28 cellular contexts compared by ENCODE assay signal in the genomic region with DNA sequence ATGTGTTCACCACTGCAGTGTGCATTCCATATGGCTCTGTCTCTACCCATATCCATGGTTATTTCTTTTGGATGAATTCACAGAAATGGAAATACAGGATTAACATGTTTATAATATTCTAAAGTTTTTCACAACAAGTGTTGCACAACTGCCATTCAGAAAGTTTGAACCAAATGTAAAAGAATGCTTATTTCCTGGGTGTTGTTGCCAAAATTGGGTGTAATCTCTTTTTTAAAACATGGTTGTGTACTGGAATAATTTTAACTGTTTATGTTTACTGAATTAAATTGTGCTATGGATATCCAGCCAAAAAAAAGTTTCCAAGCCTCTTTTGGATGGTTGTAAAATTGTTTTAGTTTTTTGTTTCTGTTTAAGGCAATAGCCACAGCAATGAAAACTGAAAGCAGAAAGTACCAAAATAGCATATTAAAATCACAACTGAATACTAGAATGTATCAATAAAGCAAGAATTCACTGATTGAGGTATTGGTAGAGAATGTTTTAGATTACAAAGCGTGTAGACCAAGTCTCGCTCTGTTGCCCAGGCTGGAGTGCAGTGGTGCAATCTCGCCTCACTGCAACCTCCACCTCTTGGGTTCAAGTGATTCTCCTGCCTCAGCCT. TPM values are rescaled to one million over a fixed set of nuclear protein-coding genes. Genes with fewer than 3 reads are reported as not detected.
DNase-seq lines count a peak whose midpoint lies in the region; ATAC-seq and TF ChIP-seq lines count a peak whose summit lies in the region.
"Had no signal": no experiment of that assay in that cellular context is flagged by ENCODE, and none has a peak within 500 bp of the region (broad histone marks: within the 10 kb centered on the region; RNA-seq: fewer than 3 reads in every experiment).

No MANE protein-coding gene starts in this region.

- 97% methylated on average over 3 of the region's 3 CpGs for WGBS in right cardiac atrium

- intact Hi-C loops in cardiac septum (cut with DNase I), result no loop called here
- intact Hi-C loops in right cardiac atrium (cut with DNase I), result no loop called here

- ATAC-seq in HG02759 (IDR thresholded peaks at IDR 0.05; ENCODE audit: unreplicated experiment), result peak; percentile 58
- peak; percentile 76 for ATAC-seq in HG03432 (IDR thresholded peaks at IDR 0.05; ENCODE audit: unreplicated experiment)
- ATAC-seq in HG03139 (IDR thresholded peaks at IDR 0.05; ENCODE audit: unreplicated experiment), result no peak
- no peak for ATAC-seq in right cardiac atrium
- ATAC-seq: activated T-cell treated with anti-CD3 and anti-CD28 coated beads, Interleukin-2, amount 50 U/mL, for 72 hours; body of pancreas; heart left ventricle; left ventricle myocardium superior; SK-N-SH treated with all-trans-retinoic acid at 6 μM for 48 hours had no signal

- H3K27ac ChIP-seq in cardiac muscle cell (peak overlapping the region; percentile 16), right cardiac atrium (ENCODE audit: low read length) (no peak overlapping the region)
- H3K27ac ChIP-seq: 22Rv1, body of pancreas, colonic mucosa, heart left ventricle, RWPE1, spleen had no signal

- DNase-seq in cardiac muscle cell (ENCODE audit: low read depth in 1 of 2, low spot score in 1 of 2) (no peak), cardiac septum (ENCODE audit: low spot score) (no peak), fibroblast of villous mesenchyme (ENCODE audit: low read depth) (peak; percentile 70), NK-92 (lab: John Stamatoyannopoulos, UW; ENCODE audit: unreplicated experiment) (no peak), right cardiac atrium (no peak)
- DNase-seq: activated CD4-positive, CD25-positive, alpha-beta regulatory T cell; activated CD8-positive, alpha-beta memory T cell treated with anti-CD3 and anti-CD28 coated beads for 24 hours; activated naive CD8-positive, alpha-beta T cell treated with anti-CD3 and anti-CD28 coated beads for 36 hours; activated T-cell treated with anti-CD3 and anti-CD28 coated beads, Interleukin-2, amount 50 U/mL, for 72 hours; body of pancreas; Calu3; colonic mucosa; EL; H9; heart left ventricle; KG1; left ventricle myocardium superior; NCI-H2029 treated with DMSO at 0.1 percent for 48 hours; spleen; stimulated activated CD4-positive, alpha-beta T cell treated with anti-CD3 and anti-CD28 coated beads, Interleukin-4, amount 100 ng/mL, for 4 hours; substantia nigra; T-helper 9 cell had no signal

- TF ChIP-seq CTCF in cardiac muscle cell (IDR thresholded peaks at IDR 0.05; ENCODE audit: low read depth, low read length), result no peak
- TF ChIP-seq CTCF in fibroblast of villous mesenchyme (IDR thresholded peaks at IDR 0.05; ENCODE audit: insufficient read depth, low read depth, low read length), result no peak

- no peaks in the 10 kb centered on the region for H3K36me3 ChIP-seq in cardiac muscle cell
- H3K36me3 ChIP-seq: colonic mucosa had no signal

- H3K4me1 ChIP-seq in cardiac muscle cell (ENCODE audit: low read depth), result no peaks in the 10 kb centered on the region
- no peaks in the 10 kb centered on the region for H3K4me1 ChIP-seq in right cardiac atrium (ENCODE audit: control insufficient read depth, insufficient read depth, low read length)
- H3K4me1 ChIP-seq: body of pancreas, colonic mucosa had no signal

- H3K27me3 ChIP-seq in cardiac muscle cell (no peaks in the 10 kb centered on the region), right cardiac atrium (ENCODE audit: control insufficient read depth, insufficient read depth) (no peaks in the 10 kb centered on the region)
- H3K27me3 ChIP-seq: body of pancreas, colonic mucosa, heart left ventricle, spleen had no signal

- H3K4me3 ChIP-seq in cardiac muscle cell (no peak overlapping the region), fibroblast of villous mesenchyme (ENCODE audit: low read depth, low read length) (no peak overlapping the region), right cardiac atrium (ENCODE audit: low read length) (no peak overlapping the region)
- H3K4me3 ChIP-seq: body of pancreas, colonic mucosa, heart left ventricle, spleen had no signal

- H3K9me3 ChIP-seq in cardiac muscle cell (ENCODE audit: low read depth) (no peaks in the 10 kb centered on the region), right cardiac atrium (ENCODE audit: control insufficient read depth, low read length) (no peaks in the 10 kb centered on the region)
- H3K9me3 ChIP-seq: body of pancreas, colonic mucosa had no signal

RNA-seq across cellular contexts. Expression of gene CCNY, which starts 19.9 kb away (rescaled TPM):
- 38.9 and 52.3 TPM in 2 replicates for total RNA-seq in cardiac muscle cell
- 79.9 and 84.7 TPM in 2 replicates for polyA plus RNA-seq in cardiac muscle cell
- total RNA-seq in cardiac septum, result 83.4 TPM
- 35.0 and 36.7 TPM in 2 replicates for total RNA-seq in fibroblast of villous mesenchyme
- total RNA-seq in right cardiac atrium, result 10 to 100 TPM; 63.7 to 72.1 (median 66.8) TPM
- 27.7 TPM for polyA plus RNA-seq in right cardiac atrium

Comparison
In these comparisons a context has a peak if more than half of its experiments do, and no peak if none do; other contexts are left out.
1. ATAC-seq: peak in HG02759 (single experiment) and HG03432 (single experiment); none in HG03139 (single experiment) and right cardiac atrium (0 of 2).